ENCODE assay signal across 26 cellular contexts in the genomic region with DNA sequence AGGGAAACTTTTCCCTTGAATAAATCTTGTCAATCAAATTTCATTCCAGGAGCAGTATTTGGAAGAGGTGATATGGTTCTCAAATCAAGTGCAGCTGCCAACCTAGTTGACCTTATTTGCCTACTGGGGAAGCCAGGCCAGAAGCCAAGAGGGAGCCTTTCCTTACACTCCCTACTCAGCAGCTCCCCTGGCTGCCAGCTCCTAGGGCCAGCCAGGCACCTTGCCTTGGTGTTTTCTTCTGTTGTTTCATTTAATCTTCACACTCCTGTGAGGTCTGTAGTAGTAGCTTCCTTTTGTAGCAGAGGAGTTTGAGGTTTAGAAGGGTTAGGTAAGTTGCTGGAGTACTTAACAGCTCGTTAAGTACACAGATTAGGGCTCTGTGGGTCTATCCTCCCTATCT. TPM values are rescaled to one million over a fixed set of nuclear protein-coding genes. Genes with fewer than 3 reads are reported as not detected.
DNase-seq lines count a peak whose midpoint lies in the region; ATAC-seq and TF ChIP-seq lines count a peak whose summit lies in the region.
"Had no signal": no experiment of that assay in that cellular context is flagged by ENCODE, and none has a peak within 500 bp of the region (broad histone marks: within the 10 kb centered on the region; RNA-seq: fewer than 3 reads in every experiment).

No MANE protein-coding gene starts in this region.

- peak; percentile 44 for DNase-seq in G401 (ENCODE audit: low spot score)
- DNase-seq in adrenal gland = peak; percentile 22 to 76 (median 48)
- no peak for DNase-seq in left colon
- DNase-seq in psoas muscle = peak; percentile 24 to 77
- DNase-seq in sciatic nerve (ENCODE audit: low spot score) = no peak
- DNase-seq in HuH-7.5 (ENCODE audit: low spot score) = no peak
- DNase-seq in putamen (ENCODE audit: low spot score) = no peak
- DNase-seq: activated CD4-positive, alpha-beta T cell treated with anti-CD3 and anti-CD28 coated beads, Interleukin-2, amount 50 U/mL, for 48 hours; activated CD4-positive, CD25-positive, alpha-beta regulatory T cell; activated CD8-positive, alpha-beta memory T cell treated with anti-CD3 and anti-CD28 coated beads, Interleukin-2, amount 50 U/mL, for 4 hours; C1 segment of cervical spinal cord; head of caudate nucleus; NCI-H146; NCI-H510A treated with DMSO at 0.1 percent for 48 hours; SIG-M5; spleen; stimulated activated CD4-positive, alpha-beta T cell treated with anti-CD3 and anti-CD28 coated beads, Interleukin-2, amount 100 ng/mL, for 48 hours; stimulated activated naive B cell treated with anti-CD40 and anti-IgM and Interleukin-4, amounts not matched to agents 10 μg/mL and 1 μg/mL and 100 μg/mL, for 72 hours; uterus had no signal

- intact Hi-C loops in adrenal gland (cut with DNase I) = no loop called here
- intact Hi-C loops in left colon (cut with DNase I, micrococcal nuclease) = no loop called here
- intact Hi-C loops in psoas muscle (cut with DNase I) = no loop called here
- intact Hi-C loops in sciatic nerve (cut with DNase I) = no loop called here

- TF ChIP-seq POLR2A in adrenal gland (IDR thresholded peaks at IDR 0.05) = no peak

- H3K36me3 ChIP-seq in adrenal gland (replicated peaks in 1 of 2) (no peaks in the 10 kb centered on the region), psoas muscle (ENCODE audit: insufficient read depth in 1 of 2, low read depth in 1 of 2) (peaks cover 2 to 26% of the 10 kb centered on the region in 2 donors)
- H3K36me3 ChIP-seq: prostate gland, uterus had no signal

- 93 to 100% (median 99%) methylated on average over 1 of the region's 1 CpG for WGBS in adrenal gland, 4 donors
- WGBS in psoas muscle, 3 donors = 62 to 86% (median 76%) methylated on average over 1 of the region's 1 CpG

- TF ChIP-seq CTCF in adrenal gland (IDR thresholded peaks at IDR 0.05) = peak in 3 of 6 experiments; percentile 7 to 25 (median 14)
- TF ChIP-seq CTCF in psoas muscle (IDR thresholded peaks at IDR 0.05) = peak; percentile 50

- ATAC-seq in left colon = peak; percentile 58
- ATAC-seq in psoas muscle = peak; percentile 85 to 95 (median 88)
- ATAC-seq in sciatic nerve = no peak
- ATAC-seq: activated naive CD4-positive, alpha-beta T cell treated with anti-CD3 and anti-CD28 coated beads, Interleukin-2, amount 50 U/mL, for 72 hours; K562; stimulated activated naive B cell treated with anti-CD40 and anti-IgM and Interleukin-4, amounts not matched to agents 10 μg/mL and 1 μg/mL and 100 μg/mL, for 72 hours had no signal

- H3K4me1 ChIP-seq in adrenal gland (replicated peaks in 1 of 2) (peaks cover 2 to 6% of the 10 kb centered on the region in 2 donors), psoas muscle (peaks cover 18% of the 10 kb centered on the region)
- H3K4me1 ChIP-seq: prostate gland, spleen, uterus had no signal

- H3K27ac ChIP-seq in adrenal gland (peak overlapping the region in 2 of 5 donors; percentile 18 to 49), psoas muscle (peak overlapping the region; percentile 60)
- H3K27ac ChIP-seq: epithelial cell of prostate, prostate gland, spleen, uterus had no signal

- in situ Hi-C loops in G401 (cut with HindIII; ENCODE audit: low sequenced_read_pairs) = no loop called here

- H3K4me3 ChIP-seq in adrenal gland (no peak overlapping the region), psoas muscle (no peak overlapping the region)
- H3K4me3 ChIP-seq: K562, prostate gland, spleen, uterus had no signal

- H3K27me3 ChIP-seq in adrenal gland = no peaks in the 10 kb centered on the region
- no peaks in the 10 kb centered on the region for H3K27me3 ChIP-seq in psoas muscle (ENCODE audit: insufficient read depth in 3 of 3, low read length in 2 of 3)
- H3K27me3 ChIP-seq: spleen, uterus had no signal

- no peaks in the 10 kb centered on the region for H3K9me3 ChIP-seq in adrenal gland (replicated peaks in 1 of 3)
- H3K9me3 ChIP-seq in psoas muscle = no peaks in the 10 kb centered on the region
- H3K9me3 ChIP-seq: prostate gland, spleen, uterus had no signal

RNA-seq across cellular contexts. Expression of a gene that starts 22.6 kb away (rescaled TPM):
- not detected in 2 replicates for total RNA-seq in G401 (2014; rRNA removed; shearing (Covaris generic))
- not detected for total RNA-seq in adrenal gland
- polyA plus RNA-seq in adrenal gland = not detected
- total RNA-seq in left colon = 1 to 10 TPM; 4.4 to 6.9 TPM
- 1 to 10 TPM in 1 of 4 donors, under 1 TPM in 1, not detected in 2; 0.93 to 1.5 TPM for total RNA-seq in psoas muscle
- under 1 TPM; 0.16 to 0.48 (median 0.38) TPM for polyA plus RNA-seq in psoas muscle
- not detected for total RNA-seq in sciatic nerve
- total RNA-seq: activated naive CD4-positive, alpha-beta T cell treated with anti-CD3 and anti-CD28 coated beads, Interleukin-2, amount 50 U/mL, for 72 hours; cerebellum; mononuclear cell; spleen; temporal lobe; uterus had no signal
- polyA plus RNA-seq: spleen had no signal

RNA-seq across cellular contexts. Expression of a gene that starts 34.2 kb away (rescaled TPM):
- 24.0 TPM in 2 replicates for total RNA-seq in G401 (2014; rRNA removed; shearing (Covaris generic))
- total RNA-seq in adrenal gland (10 to 100 TPM; 22.3 to 40.9 (median 24.3) TPM), left colon (10 to 100 TPM; 17.2 to 21.6 TPM), psoas muscle (10 to 100 TPM; 17.2 to 35.5 (median 23.6) TPM), sciatic nerve (23.9 TPM)
- polyA plus RNA-seq in adrenal gland (10 to 100 TPM; 15.8 to 24.9 (median 17.1) TPM), psoas muscle (10 to 100 TPM; 17.5 to 21.2 (median 18.6) TPM)

RNA-seq across cellular contexts. Expression of a gene that starts 38.4 kb away (rescaled TPM):
- 21.4 and 32.0 TPM in 2 replicates for total RNA-seq in G401 (2014; rRNA removed; shearing (Covaris generic))
- total RNA-seq in adrenal gland = 10 to 100 TPM; 11.1 to 23.9 (median 15.8) TPM
- 10 to 100 TPM; 22.0 to 27.6 (median 25.4) TPM for polyA plus RNA-seq in adrenal gland
- 10 to 100 TPM; 17.7 to 18.4 TPM for total RNA-seq in left colon
- 10 to 100 TPM; 12.5 to 21.9 (median 15.1) TPM for total RNA-seq in psoas muscle
- polyA plus RNA-seq in psoas muscle = 10 to 100 TPM; 14.2 to 30.9 (median 15.0) TPM
- total RNA-seq in sciatic nerve = 22.2 TPM

Comparison
In these comparisons a context has a peak if more than half of its experiments do, and no peak if none do; other contexts are left out.
1. DNase-seq: peak in G401 (single experiment), adrenal gland (7 of 7) and psoas muscle (2 of 2); none in left colon (0 of 2), sciatic nerve (single experiment), HuH-7.5 (single experiment) and putamen (single experiment).